ENCODE assay signal across 26 cellular contexts in genomic region chr15:83105450-83105849, GRCh38. TPM values are rescaled to one million over a fixed set of nuclear protein-coding genes. Genes with fewer than 3 reads are reported as not detected.
DNase-seq lines count a peak whose midpoint lies in the region; ATAC-seq and TF ChIP-seq lines count a peak whose summit lies in the region.
"Had no signal": no experiment of that assay in that cellular context is flagged by ENCODE, and none has a peak within 500 bp of the region (broad histone marks: within the 10 kb centered on the region; RNA-seq: fewer than 3 reads in every experiment).

No MANE protein-coding gene starts in this region.

- H3K4me1 Mint-ChIP-seq in activated naive CD8-positive, alpha-beta T cell (ENCODE audit: low read depth): peaks cover 16% of the 10 kb centered on the region
- peaks cover 16% of the 10 kb centered on the region for H3K4me1 Mint-ChIP-seq in activated naive CD8-positive, alpha-beta T cell treated with anti-CD3 and anti-CD28 coated beads for 36 hours
- H3K4me1 Mint-ChIP-seq in memory B cell: peaks cover 9% of the 10 kb centered on the region

- H3K4me3 Mint-ChIP-seq in activated naive CD8-positive, alpha-beta T cell: peak overlapping the region; percentile 22
- H3K4me3 Mint-ChIP-seq in activated naive CD8-positive, alpha-beta T cell treated with anti-CD3 and anti-CD28 coated beads for 36 hours: no peak overlapping the region
- H3K4me3 Mint-ChIP-seq in memory B cell: peak overlapping the region; percentile 21
- H3K4me3 Mint-ChIP-seq: stimulated activated memory B cell treated with anti-CD40 and anti-IgM and Interleukin-4, amounts not matched to agents 10 μg/mL and 1 μg/mL and 100 μg/mL, for 72 hours had no signal

- H3K4me3 ChIP-seq in gastrocnemius medialis (no peak overlapping the region), MG63 (no peak overlapping the region)
- H3K4me3 ChIP-seq: testis had no signal

- H3K27ac ChIP-seq in gastrocnemius medialis: peak overlapping the region in 3 of 4 donors; percentile 4 to 21 (median 10)
- H3K27ac ChIP-seq: C4-2B, testis had no signal

- H3K9me3 Mint-ChIP-seq in activated naive CD8-positive, alpha-beta T cell (ENCODE audit: low read depth): no peaks in the 10 kb centered on the region
- H3K9me3 Mint-ChIP-seq in activated naive CD8-positive, alpha-beta T cell treated with anti-CD3 and anti-CD28 coated beads for 36 hours: no peaks in the 10 kb centered on the region
- H3K9me3 Mint-ChIP-seq in memory B cell: no peaks in the 10 kb centered on the region
- H3K9me3 Mint-ChIP-seq: stimulated activated memory B cell treated with anti-CD40 and anti-IgM and Interleukin-4, amounts not matched to agents 10 μg/mL and 1 μg/mL and 100 μg/mL, for 72 hours had no signal

- DNase-seq in activated naive CD8-positive, alpha-beta T cell treated with anti-CD3 and anti-CD28 coated beads for 36 hours: no peak
- DNase-seq in UCSD-AML1 (lab: John Stamatoyannopoulos, UW; ENCODE audit: unreplicated experiment) (peak; percentile 19), memory B cell (ENCODE audit: low spot score in 2 of 2) (no peak), gastrocnemius medialis (no peak), MG63 (no peak), GM19238 (ENCODE audit: insufficient read length, low spot score) (no peak), GOT3 (lab: John Stamatoyannopoulos, UW) (no peak)
- DNase-seq: activated CD4-positive, alpha-beta T cell treated with anti-CD3 and anti-CD28 coated beads for 4 hours; activated CD8-positive, alpha-beta memory T cell treated with anti-CD3 and anti-CD28 coated beads, Interleukin-2, amount 50 U/mL, for 4 hours; activated gamma-delta T cell; dermis blood vessel endothelial cell; DMS 273 treated with DMSO at 0.1 percent for 48 hours; left colon; mesendoderm; MV-4-11; NCI-H1694; NCI-H2227 treated with DMSO at 0.1 percent for 48 hours; NCI-H748 treated with DMSO at 0.1 percent for 48 hours; SK-N-SH; small intestine; stimulated activated CD4-positive, alpha-beta T cell treated with anti-CD3 and anti-CD28 coated beads, Interleukin-2, amount 100 ng/mL, for 24 hours; testis had no signal

- no peak overlapping the region for H3K27ac Mint-ChIP-seq in activated naive CD8-positive, alpha-beta T cell
- H3K27ac Mint-ChIP-seq in activated naive CD8-positive, alpha-beta T cell treated with anti-CD3 and anti-CD28 coated beads for 36 hours: no peak overlapping the region
- no peak overlapping the region for H3K27ac Mint-ChIP-seq in memory B cell
- H3K27ac Mint-ChIP-seq: stimulated activated memory B cell treated with anti-CD40 and anti-IgM and Interleukin-4, amounts not matched to agents 10 μg/mL and 1 μg/mL and 100 μg/mL, for 72 hours had no signal

- intact Hi-C loops in gastrocnemius medialis (cut with DNase I; ENCODE audit: low total_unique reads): loop anchor here (5.0 to 10.0 kb wide), 3 partner anchors 58 to 341 kb away; no protein-coding TSS in a partner anchor

- in situ Hi-C loops in gastrocnemius medialis (cut with MboI; ENCODE audit: low sequenced_read_pairs in 4 of 4): loop anchor here in 3 of 4 donors (5.0 to 25.0 kb wide), 3 partner anchors 91 to 568 kb away; partner anchors contain the start of genes C15orf40 (in 2 of the 3) and RPS17 (in 1 of the 3)

- ATAC-seq in memory B cell (ENCODE audit: low read depth) (no peak), gastrocnemius medialis (no peak)
- ATAC-seq: HCT116; left colon; stimulated activated memory B cell treated with anti-CD40 and anti-IgM and Interleukin-4, amounts not matched to agents 10 μg/mL and 1 μg/mL and 100 μg/mL, for 72 hours had no signal

- H3K9me3 ChIP-seq in gastrocnemius medialis: no peaks in the 10 kb centered on the region
- no peaks in the 10 kb centered on the region for H3K9me3 ChIP-seq in MG63
- H3K9me3 ChIP-seq: SK-N-SH, testis had no signal

- H3K27me3 Mint-ChIP-seq in activated naive CD8-positive, alpha-beta T cell: peaks cover 36% of the 10 kb centered on the region
- H3K27me3 Mint-ChIP-seq in activated naive CD8-positive, alpha-beta T cell treated with anti-CD3 and anti-CD28 coated beads for 36 hours: peaks cover 63% of the 10 kb centered on the region
- peaks cover 32% of the 10 kb centered on the region for H3K27me3 Mint-ChIP-seq in memory B cell

- TF ChIP-seq CTCF in gastrocnemius medialis (IDR thresholded peaks at IDR 0.05 in 4 of 5, conservative IDR thresholded peaks at IDR 0.05 in 1 of 5): no peak

- H3K27me3 ChIP-seq in gastrocnemius medialis (no peaks in the 10 kb centered on the region), MG63 (peaks cover 2% of the 10 kb centered on the region; the same call in 1 of the 2 replicates)
- H3K27me3 ChIP-seq: testis had no signal

- H3K36me3 ChIP-seq in gastrocnemius medialis: no peaks in the 10 kb centered on the region
- no peaks in the 10 kb centered on the region for H3K36me3 ChIP-seq in MG63

- H3K4me1 ChIP-seq in gastrocnemius medialis: peaks cover 20 to 22% of the 10 kb centered on the region in 2 donors
- H3K4me1 ChIP-seq: testis had no signal

- no peaks in the 10 kb centered on the region for H3K36me3 Mint-ChIP-seq in activated naive CD8-positive, alpha-beta T cell
- no peaks in the 10 kb centered on the region for H3K36me3 Mint-ChIP-seq in activated naive CD8-positive, alpha-beta T cell treated with anti-CD3 and anti-CD28 coated beads for 36 hours
- no peaks in the 10 kb centered on the region for H3K36me3 Mint-ChIP-seq in memory B cell
- H3K36me3 Mint-ChIP-seq: stimulated activated memory B cell treated with anti-CD40 and anti-IgM and Interleukin-4, amounts not matched to agents 10 μg/mL and 1 μg/mL and 100 μg/mL, for 72 hours had no signal

- TF ChIP-seq POLR2A in gastrocnemius medialis (IDR thresholded peaks at IDR 0.05): no peak

RNA-seq across cellular contexts. Expression of gene TM6SF1, which starts 2.0 kb away (rescaled TPM):
- 1 to 10 TPM; 1.6 TPM for total RNA-seq in activated naive CD8-positive, alpha-beta T cell treated with anti-CD3 and anti-CD28 coated beads for 36 hours
- 10 to 100 TPM in 3 of 4 donors, 1 to 10 TPM in 1; 7.1 to 49.1 (median 13.7) TPM for total RNA-seq in gastrocnemius medialis
- total RNA-seq in MG63 (2014; rRNA removed; shearing (Covaris generic); ENCODE audit: low replicate concordance): 1.6 and 1.7 TPM in 2 replicates

RNA-seq across cellular contexts. Expression of gene BTBD1, which starts 38.4 kb away (rescaled TPM):
- total RNA-seq in activated naive CD8-positive, alpha-beta T cell treated with anti-CD3 and anti-CD28 coated beads for 36 hours: 10 to 100 TPM; 62.4 to 63.3 TPM
- total RNA-seq in gastrocnemius medialis: 100 to 1,000 TPM; 229 to 408 (median 342) TPM
- 90.8 and 91.9 TPM in 2 replicates for total RNA-seq in MG63 (2014; rRNA removed; shearing (Covaris generic); ENCODE audit: low replicate concordance)
